21 cellular contexts compared by ENCODE assay signal in the genomic region with DNA sequence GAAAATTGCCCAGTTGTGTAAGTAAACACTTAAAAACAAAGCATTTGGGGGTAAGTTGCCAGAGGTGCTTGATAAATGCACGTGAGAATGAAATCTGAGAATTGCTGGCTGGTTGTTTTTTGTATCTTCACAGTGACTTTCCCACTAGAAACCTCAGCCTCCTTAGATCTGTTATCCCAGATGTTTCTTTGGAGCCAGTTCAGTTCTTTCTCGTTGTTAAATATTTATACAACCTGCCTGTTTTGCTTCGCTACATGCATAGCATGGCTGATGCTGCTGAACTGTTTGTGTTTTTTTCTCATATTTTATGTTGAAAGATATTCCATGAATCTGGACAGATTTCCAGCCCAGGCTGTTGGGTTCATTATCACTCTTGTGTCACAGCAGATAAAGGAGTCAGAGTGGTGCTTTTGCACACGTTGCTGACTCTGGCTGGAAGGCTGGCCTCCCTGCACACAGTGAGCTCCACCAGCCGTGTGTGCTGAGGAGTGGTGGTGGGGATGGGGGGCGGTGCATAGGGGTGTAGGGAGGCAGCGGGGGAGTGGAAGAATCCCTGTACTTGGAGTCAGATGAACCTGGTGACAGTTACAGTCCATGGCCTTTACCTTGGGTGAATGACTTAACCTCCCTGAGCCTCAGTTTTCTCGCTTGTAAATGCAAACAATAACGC.
A peak's percentile ranks its signal among the peaks of the same experiment; 100 is the strongest.
DNase-seq lines count a peak whose midpoint lies in the region; ATAC-seq and TF ChIP-seq lines count a peak whose summit lies in the region.
"Had no signal": no experiment of that assay in that cellular context is flagged by ENCODE, and none has a peak within 500 bp of the region (broad histone marks: within the 10 kb centered on the region; RNA-seq: fewer than 3 reads in every experiment).

No MANE protein-coding gene starts in this region.

- TF ChIP-seq CTCF in astrocyte of the spinal cord (IDR thresholded peaks at IDR 0.05; ENCODE audit: low read depth, low read length) = no peak

- ATAC-seq in Right ventricle myocardium superior (ENCODE audit: poor library complexity) = no peak
- ATAC-seq: Panc1; stimulated activated effector memory CD8-positive, alpha-beta T cell treated with anti-CD3 and anti-CD28 coated beads, Interleukin-12 subunit alpha, Interleukin-12 subunit beta, amount 100 ng/mL, for 72 hours had no signal

- no peaks in the 10 kb centered on the region for H3K36me3 ChIP-seq in stomach smooth muscle (ENCODE audit: control insufficient read depth in 2 of 2, insufficient read depth in 2 of 2, low read length in 2 of 2)
- H3K36me3 ChIP-seq: neural progenitor cell, thyroid gland had no signal

- intact Hi-C loops in Right ventricle myocardium superior (cut with DNase I) = no loop called here

- no peaks in the 10 kb centered on the region for H3K9me3 ChIP-seq in stomach smooth muscle (ENCODE audit: control insufficient read depth in 2 of 2, low read length in 2 of 2)
- H3K9me3 ChIP-seq: thyroid gland had no signal

- H3K4me1 ChIP-seq in stomach smooth muscle (ENCODE audit: control insufficient read depth, insufficient read depth, low read length) = peaks cover 58% of the 10 kb centered on the region
- H3K4me1 ChIP-seq: neural progenitor cell had no signal

- H3K4me3 ChIP-seq in astrocyte of the spinal cord (ENCODE audit: low read depth, low read length) (no peak overlapping the region), stomach smooth muscle (ENCODE audit: low read length in 2 of 2) (peak overlapping the region; percentile 40 to 47)
- H3K4me3 ChIP-seq: GM23248, neural progenitor cell, thyroid gland had no signal

- no peaks in the 10 kb centered on the region for H3K27me3 ChIP-seq in stomach smooth muscle (ENCODE audit: control insufficient read depth in 1 of 2, insufficient read depth in 2 of 2, low read length in 2 of 2)
- H3K27me3 ChIP-seq: neural progenitor cell, thyroid gland had no signal

- no peak overlapping the region for H3K9ac ChIP-seq in stomach smooth muscle (ENCODE audit: low read length in 2 of 2)
- H3K9ac ChIP-seq: GM23248, neural progenitor cell had no signal

- peak overlapping the region; percentile 46 for H3K27ac ChIP-seq in stomach smooth muscle (ENCODE audit: low read length)
- H3K27ac ChIP-seq: GM23248, neural progenitor cell, thyroid gland had no signal

- DNase-seq in NCI-H2029 (lab: John Stamatoyannopoulos, UW) = peak; percentile 8
- DNase-seq in astrocyte of the spinal cord (ENCODE audit: low read depth, low spot score) = peak; percentile 67
- DNase-seq in left kidney (ENCODE audit: low read depth, low spot score) = peak; percentile 83
- no peak for DNase-seq in D341Med (ENCODE audit: low spot score)
- DNase-seq in Right ventricle myocardium superior = no peak
- DNase-seq in KG1 (lab: John Stamatoyannopoulos, UW) = no peak
- DNase-seq: activated B cell treated with CpG ODN at 0.5 μM for 24 hours; activated CD8-positive, alpha-beta memory T cell treated with anti-CD3 and anti-CD28 coated beads for 24 hours; activated naive CD4-positive, alpha-beta T cell treated with anti-CD3 and anti-CD28 coated beads, Interleukin-2, amount 50 U/mL, for 16 hours; activated T-cell treated with anti-CD3 and anti-CD28 coated beads, Interleukin-2, amount 50 U/mL, for 48 hours; foreskin melanocyte; GM23248; KBM-7; kidney; MV-4-11; stimulated activated CD4-positive, alpha-beta T cell treated with anti-CD3 and anti-CD28 coated beads, Interleukin-15, amount 100 ng/mL, for 24 hours; thyroid gland had no signal

- in situ Hi-C loops in astrocyte of the spinal cord (cut with HindIII; ENCODE audit: low sequenced_read_pairs) = no loop called here

Comparison
In these comparisons a context has a peak if more than half of its experiments do, and no peak if none do; other contexts are left out.
1. DNase-seq: peak in NCI-H2029 (single experiment), astrocyte of the spinal cord (single experiment) and left kidney (single experiment); none in D341Med (single experiment), Right ventricle myocardium superior (single experiment) and KG1 (single experiment).